16 cellular contexts compared by ENCODE assay signal in the genomic region with DNA sequence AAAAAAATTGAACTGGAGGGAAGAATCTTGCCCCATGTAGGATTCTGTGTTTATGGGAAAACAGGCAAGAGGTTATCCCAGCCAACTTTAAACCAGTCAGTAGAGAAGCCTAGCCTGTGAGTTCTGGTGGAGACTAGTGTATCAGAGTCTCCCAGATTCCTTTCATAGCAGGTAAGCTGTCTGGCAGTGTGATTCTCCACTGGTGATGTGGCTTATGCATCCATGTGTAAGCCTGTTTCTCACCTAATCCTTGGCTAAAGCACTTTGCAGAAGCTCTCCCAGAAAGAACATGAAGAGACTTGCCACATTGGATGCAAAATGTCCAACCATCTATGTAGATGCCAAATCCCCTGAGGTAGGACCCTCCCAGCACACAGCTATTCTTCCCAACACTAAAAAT.
A peak's percentile ranks its signal among the peaks of the same experiment; 100 is the strongest.
DNase-seq lines count a peak whose midpoint lies in the region; ATAC-seq and TF ChIP-seq lines count a peak whose summit lies in the region.
"Had no signal": no experiment of that assay in that cellular context is flagged by ENCODE, and none has a peak within 500 bp of the region (broad histone marks: within the 10 kb centered on the region; RNA-seq: fewer than 3 reads in every experiment).

No MANE protein-coding gene starts in this region.

- no peak overlapping the region for H2BK15ac ChIP-seq in mesendoderm (replicated peaks; ENCODE audit: low read depth)

- H3K27ac ChIP-seq in C4-2B (peak overlapping the region; percentile 38; the same call in 1 of the 2 replicates), mesendoderm (ENCODE audit: low read depth, low read length) (no peak overlapping the region)
- H3K27ac ChIP-seq: coronary artery had no signal

- H2AK5ac ChIP-seq in mesendoderm (ENCODE audit: low read length): no peak overlapping the region

- H3K4ac ChIP-seq in mesendoderm (ENCODE audit: low read depth, low read length): no peak overlapping the region

- peaks cover 2% of the 10 kb centered on the region for H3K27me3 ChIP-seq in mesendoderm (ENCODE audit: insufficient read depth, low read length, poor library complexity)

- DNase-seq in NCI-H526 treated with DMSO at 0.1 percent for 48 hours (lab: John Stamatoyannopoulos, UW) (peak; percentile 15), epithelial cell of esophagus (ENCODE audit: low read depth) (peak; percentile 99), mesendoderm (peak; percentile 65), 8988T (no peak), posterior cingulate gyrus (no peak), amygdala (lab: John Stamatoyannopoulos, UW) (no peak)
- DNase-seq: activated CD4-positive, alpha-beta T cell treated with anti-CD3 and anti-CD28 coated beads, Interleukin-2, amount 10 ng/mL, durations not matched to agents 7 days and 5 days; activated naive CD4-positive, alpha-beta T cell treated with Interleukin-2 at 50 U/mL for 16 hours; head of caudate nucleus; NCI-H187; right cardiac atrium; stimulated activated naive CD8-positive, alpha-beta T cell treated with anti-CD3 and anti-CD28 coated beads, Interleukin-15, amount 100 ng/mL, for 72 hours had no signal

- no peaks in the 10 kb centered on the region for H3K4me1 ChIP-seq in mesendoderm (ENCODE audit: control insufficient read depth, low read depth, low read length)

- H3K18ac ChIP-seq in mesendoderm (ENCODE audit: low read length): no peak overlapping the region

- no peak overlapping the region for H2BK5ac ChIP-seq in mesendoderm (ENCODE audit: low read length)

- no peak overlapping the region for H3K4me2 ChIP-seq in mesendoderm (ENCODE audit: low read length)

- no peak overlapping the region for H2BK120ac ChIP-seq in mesendoderm (ENCODE audit: low read depth, low read length)

- H3K56ac ChIP-seq in mesendoderm (ENCODE audit: low read length): no peak overlapping the region

- no peak overlapping the region for H3K23ac ChIP-seq in mesendoderm (ENCODE audit: low read length)

- H4K8ac ChIP-seq in mesendoderm (ENCODE audit: low read depth, low read length): no peak overlapping the region

- ATAC-seq in GM21737 (IDR thresholded peaks at IDR 0.05; ENCODE audit: unreplicated experiment): no peak
- ATAC-seq: Panc1; right cardiac atrium; stimulated activated naive CD8-positive, alpha-beta T cell treated with anti-CD3 and anti-CD28 coated beads, Interleukin-15, amount 100 ng/mL, for 72 hours had no signal

- TF ChIP-seq CTCF in C4-2B (conservative IDR thresholded peaks at IDR 0.05) (no peak), epithelial cell of esophagus (IDR thresholded peaks at IDR 0.05; ENCODE audit: insufficient read depth, low read depth, low read length, missing control alignments) (no peak)

- no peaks in the 10 kb centered on the region for H3K36me3 ChIP-seq in mesendoderm (ENCODE audit: control insufficient read depth, insufficient read depth, low read length)

- intact Hi-C loops in posterior cingulate gyrus (cut with DNase I): no loop called here

- no peak overlapping the region for H4K5ac ChIP-seq in mesendoderm (ENCODE audit: low read length)

- H3K79me2 ChIP-seq in mesendoderm (ENCODE audit: control insufficient read depth, insufficient read depth, low read length): no peaks in the 10 kb centered on the region

- H3K4me3 ChIP-seq in epithelial cell of esophagus (ENCODE audit: low read length) (no peak overlapping the region), mesendoderm (ENCODE audit: low read length) (no peak overlapping the region)
- H3K4me3 ChIP-seq: coronary artery had no signal

- peaks cover 2% of the 10 kb centered on the region for H3K79me1 ChIP-seq in mesendoderm (ENCODE audit: low read length)

- H3K9ac ChIP-seq in mesendoderm (ENCODE audit: low read length): no peak overlapping the region

Comparison
In these comparisons a context has a peak if more than half of its experiments do, and no peak if none do; other contexts are left out.
1. DNase-seq: peak in NCI-H526 treated with DMSO at 0.1 percent for 48 hours (single experiment), epithelial cell of esophagus (single experiment) and mesendoderm (single experiment); none in 8988T (single experiment), posterior cingulate gyrus (0 of 10) and amygdala (0 of 56).